ENCODE assay signal across 10 cellular contexts in the genomic region with DNA sequence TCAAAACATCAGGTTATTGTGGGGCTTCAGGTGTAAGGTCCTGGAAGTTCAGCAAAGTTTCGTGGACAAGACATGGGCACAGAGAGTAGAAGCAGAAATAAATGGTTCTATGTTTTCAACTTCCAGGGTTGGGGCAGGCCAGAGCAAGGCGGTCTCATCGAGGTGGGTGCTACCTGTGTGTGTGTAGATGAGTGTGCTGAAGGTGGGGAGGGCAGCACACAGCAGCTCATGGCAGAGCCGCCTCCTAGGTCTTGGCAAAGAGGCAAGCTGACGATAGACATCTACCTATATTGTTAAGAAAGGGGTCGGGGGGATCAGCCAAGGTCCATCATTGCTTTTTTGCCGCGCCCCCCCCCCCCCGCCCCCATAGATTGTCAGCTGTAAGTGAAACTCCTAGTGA. TPM values are rescaled to one million over a fixed set of nuclear protein-coding genes. Genes with fewer than 3 reads are reported as not detected.
A peak's percentile ranks its signal among the peaks of the same experiment; 100 is the strongest.
DNase-seq lines count a peak whose midpoint lies in the region; ATAC-seq, FAIRE-seq and TF ChIP-seq lines count a peak whose summit lies in the region.
"Had no signal": no experiment of that assay in that cellular context is flagged by ENCODE, and none has a peak within 500 bp of the region (broad histone marks: within the 10 kb centered on the region; RNA-seq: fewer than 3 reads in every experiment).

No MANE protein-coding gene starts in this region.

- H2AFZ ChIP-seq in OCI-LY1 (ENCODE audit: low read length), result no peak overlapping the region

- no peaks in the 10 kb centered on the region for H3K9me3 Mint-ChIP-seq in CD8-positive, alpha-beta memory T cell
- H3K9me3 Mint-ChIP-seq in effector memory CD8-positive, alpha-beta T cell, result no peaks in the 10 kb centered on the region
- H3K9me3 Mint-ChIP-seq: stimulated activated naive CD8-positive, alpha-beta T cell treated with anti-CD3 and anti-CD28 coated beads, Interleukin-15, amount 100 ng/mL, for 72 hours had no signal

- H3K36me3 Mint-ChIP-seq in CD8-positive, alpha-beta memory T cell, result peaks cover 4 to 41% (median 8%) of the 10 kb centered on the region in 3 donors
- peaks cover 64% of the 10 kb centered on the region for H3K36me3 Mint-ChIP-seq in effector memory CD8-positive, alpha-beta T cell (ENCODE audit: insufficient read depth)

- H3K4me2 ChIP-seq in OCI-LY1 (ENCODE audit: low read length), result no peak overlapping the region

- H3K9me2 ChIP-seq in OCI-LY1 (ENCODE audit: low read depth, low read length), result no peaks in the 10 kb centered on the region

- POLR2A ChIA-PET in CD8-positive, alpha-beta memory T cell (lab: Charles Lee), result interaction anchor here (0.6 kb wide), 1 partner anchor 16 kb away, joined by 3 read pairs; no protein-coding TSS in a partner anchor

- intact Hi-C loops in psoas muscle (cut with DNase I), result loop anchor here (5.0 kb wide), 2 partner anchors 167 to 182 kb away; a partner anchor contains a TSS
- intact Hi-C loops in pancreas (cut with DNase I), result loop anchor here in 2 of 3 donors (10.0 kb wide), 2 partner anchors 165 to 185 kb away; a partner anchor contains a TSS

- H3K27me3 ChIP-seq in CD8-positive, alpha-beta memory T cell (ENCODE audit: insufficient read depth, low read length, poor library complexity, severe bottlenecking), result no peaks in the 10 kb centered on the region
- H3K27me3 ChIP-seq in OCI-LY1 (ENCODE audit: insufficient read depth, low read length) (no peaks in the 10 kb centered on the region), psoas muscle (ENCODE audit: insufficient read depth in 3 of 3, low read length in 2 of 3) (no peaks in the 10 kb centered on the region), pancreas (no peaks in the 10 kb centered on the region)

- H3K9me3 ChIP-seq in CD8-positive, alpha-beta memory T cell (ENCODE audit: low read length), result no peaks in the 10 kb centered on the region
- H3K9me3 ChIP-seq in OCI-LY1 (ENCODE audit: low read length) (no peaks in the 10 kb centered on the region), psoas muscle (no peaks in the 10 kb centered on the region), pancreas (no peaks in the 10 kb centered on the region)

- CTCF ChIA-PET in CD8-positive, alpha-beta memory T cell (lab: Charles Lee), result interaction anchor here (2.2 to 4.5 kb wide), 2 partner anchors 10 to 186 kb away, joined by 5 to 28 read pairs; no protein-coding TSS in a partner anchor

- peaks cover 70% of the 10 kb centered on the region for H3K4me1 ChIP-seq in CD8-positive, alpha-beta memory T cell (ENCODE audit: insufficient read depth, low read length)
- H3K4me1 ChIP-seq in OCI-LY1 (ENCODE audit: insufficient read depth, low read length, severe bottlenecking) (peaks cover 43% of the 10 kb centered on the region), psoas muscle (peaks cover 31% of the 10 kb centered on the region), pancreas (peaks cover 20 to 39% (median 22%) of the 10 kb centered on the region in 3 donors)

- H3K4me1 Mint-ChIP-seq in CD8-positive, alpha-beta memory T cell, result peaks cover 63 to 87% (median 77%) of the 10 kb centered on the region in 3 donors
- H3K4me1 Mint-ChIP-seq in effector memory CD8-positive, alpha-beta T cell (ENCODE audit: low read depth in 2 of 2), result peaks cover 58 to 63% of the 10 kb centered on the region in 2 donors

- H3K79me2 ChIP-seq in OCI-LY1 (ENCODE audit: insufficient read depth, low read length), result peaks cover 10% of the 10 kb centered on the region

- no peaks in the 10 kb centered on the region; the same call in 1 of the 2 replicates for H3F3A ChIP-seq in OCI-LY1 (ENCODE audit: insufficient read depth, low read length)

- FAIRE-seq in pancreas (lab: Jason Lieb, UNC), result no peak

- ATAC-seq in effector memory CD8-positive, alpha-beta T cell (replicated peaks), result no peak
- no peak for ATAC-seq in psoas muscle
- ATAC-seq in pancreas, result no peak
- no peak for ATAC-seq in HG03139 (IDR thresholded peaks at IDR 0.05; ENCODE audit: unreplicated experiment)
- ATAC-seq in HG03565 (IDR thresholded peaks at IDR 0.05; ENCODE audit: unreplicated experiment), result no peak

- peak overlapping the region in 4 of 7 donors; percentile 10 to 96 (median 67) for H3K4me3 Mint-ChIP-seq in CD8-positive, alpha-beta memory T cell
- H3K4me3 Mint-ChIP-seq in effector memory CD8-positive, alpha-beta T cell, result peak overlapping the region; percentile 72 to 79

- peak overlapping the region; percentile 85 to 99 (median 93) for H3K27ac Mint-ChIP-seq in CD8-positive, alpha-beta memory T cell
- H3K27ac Mint-ChIP-seq in effector memory CD8-positive, alpha-beta T cell, result peak overlapping the region; percentile 90 to 97

- peaks cover 12% of the 10 kb centered on the region for H3K36me3 ChIP-seq in CD8-positive, alpha-beta memory T cell (ENCODE audit: insufficient read depth, low read length)
- H3K36me3 ChIP-seq in OCI-LY1 (ENCODE audit: insufficient read depth, low read length) (peaks cover 48% of the 10 kb centered on the region), psoas muscle (ENCODE audit: insufficient read depth in 1 of 2, low read depth in 1 of 2) (peaks cover 0 to 43% of the 10 kb centered on the region in 2 donors), pancreas (peaks cover 0 to 15% (median 4%) of the 10 kb centered on the region in 3 donors)

- peaks cover 0 to 3% of the 10 kb centered on the region in 2 donors for H3K27me3 Mint-ChIP-seq in CD8-positive, alpha-beta memory T cell
- no peaks in the 10 kb centered on the region for H3K27me3 Mint-ChIP-seq in effector memory CD8-positive, alpha-beta T cell
- H3K27me3 Mint-ChIP-seq: stimulated activated naive CD8-positive, alpha-beta T cell treated with anti-CD3 and anti-CD28 coated beads, Interleukin-15, amount 100 ng/mL, for 72 hours had no signal

- H3K27ac ChIP-seq in CD8-positive, alpha-beta memory T cell (ENCODE audit: low read depth, low read length), result no peak overlapping the region
- H3K27ac ChIP-seq in OCI-LY1 (ENCODE audit: low read depth, low read length, poor library complexity, severe bottlenecking), result peak overlapping the region; percentile 69
- peak overlapping the region; percentile 92 for H3K27ac ChIP-seq in psoas muscle
- H3K27ac ChIP-seq in pancreas, result peak overlapping the region in 2 of 4 donors; percentile 85 to 89

- 76 to 83% (median 79%) methylated on average over 9 of the region's 9 CpGs for WGBS in psoas muscle, 3 donors
- 82 to 84% methylated on average over 9 of the region's 9 CpGs for whole genome bisulfite sequencing in pancreas, 2 donors

- DNase-seq in CD8-positive, alpha-beta memory T cell, result no peak
- no peak for DNase-seq in effector memory CD8-positive, alpha-beta T cell
- no peak for DNase-seq in psoas muscle
- DNase-seq in pancreas, result no peak
- no peak for DNase-seq in NCI-H1930 (lab: John Stamatoyannopoulos, UW)
- DNase-seq: NCI-H526 treated with DMSO at 0.1 percent for 48 hours had no signal

- no peak overlapping the region for H3K9ac ChIP-seq in OCI-LY1 (ENCODE audit: low read length)

- no peaks in the 10 kb centered on the region for H4K20me1 ChIP-seq in OCI-LY1 (ENCODE audit: insufficient read depth, low read length)

- TF ChIP-seq CTCF in OCI-LY1 (IDR thresholded peaks at IDR 0.05; ENCODE audit: low read length) (no peak), psoas muscle (IDR thresholded peaks at IDR 0.05) (no peak), pancreas (IDR thresholded peaks at IDR 0.05) (no peak)

- no peak overlapping the region for H3K4me3 ChIP-seq in CD8-positive, alpha-beta memory T cell (ENCODE audit: low read length)
- H3K4me3 ChIP-seq in OCI-LY1 (ENCODE audit: low read depth, low read length, poor library complexity, severe bottlenecking) (no peak overlapping the region), psoas muscle (no peak overlapping the region), pancreas (no peak overlapping the region)

RNA-seq across cellular contexts. Expression of a gene that starts 3.8 kb away (rescaled TPM):
- total RNA-seq in CD8-positive, alpha-beta memory T cell, result 10 to 100 TPM; 26.1 to 28.3 TPM
- polyA plus RNA-seq in CD8-positive, alpha-beta memory T cell, result 22.9 TPM
- total RNA-seq in psoas muscle, result 10 to 100 TPM; 14.9 to 21.1 (median 20.1) TPM
- 10 to 100 TPM; 29.4 to 38.2 (median 37.4) TPM for polyA plus RNA-seq in psoas muscle
- total RNA-seq in pancreas, result 10 to 100 TPM; 34.5 to 43.1 (median 37.7) TPM
- 100 to 1,000 TPM; 125 to 160 TPM for polyA plus RNA-seq in pancreas

RNA-seq across cellular contexts. Expression of a gene that starts 3.9 kb away (rescaled TPM):
- total RNA-seq in CD8-positive, alpha-beta memory T cell, result 100 to 1,000 TPM; 342 to 344 TPM
- 235 TPM for polyA plus RNA-seq in CD8-positive, alpha-beta memory T cell
- 10 to 100 TPM; 19.9 to 66.8 (median 44.3) TPM for total RNA-seq in psoas muscle
- polyA plus RNA-seq in psoas muscle, result 100 to 1,000 TPM in 1 of 3 donors, 10 to 100 TPM in 2; 44.3 to 201 (median 56.8) TPM
- total RNA-seq in pancreas, result 100 to 1,000 TPM in 4 of 6 donors, 10 to 100 TPM in 2; 77.8 to 153 (median 127) TPM
- polyA plus RNA-seq in pancreas, result 100 to 1,000 TPM in 1 of 2 donors, 10 to 100 TPM in 1; 98.6 to 134 TPM

RNA-seq across cellular contexts. Expression of a gene that starts 12.0 kb away (rescaled TPM):
- total RNA-seq in CD8-positive, alpha-beta memory T cell, result 10 to 100 TPM; 10.2 to 13.4 TPM
- polyA plus RNA-seq in CD8-positive, alpha-beta memory T cell, result 0.79 TPM
- total RNA-seq in psoas muscle, result 1 to 10 TPM; 2.3 to 4.2 (median 2.8) TPM
- polyA plus RNA-seq in psoas muscle, result 1 to 10 TPM in 2 of 3 donors, under 1 TPM in 1; 0.80 to 2.1 (median 1.3) TPM
- total RNA-seq in pancreas, result 1 to 10 TPM; 3.0 to 7.1 (median 5.4) TPM
- 10 to 100 TPM; 34.2 to 55.0 TPM for polyA plus RNA-seq in pancreas

RNA-seq across cellular contexts. Expression of a gene that starts 51.8 kb away (rescaled TPM):
- 100 to 1,000 TPM; 112 to 126 TPM for total RNA-seq in CD8-positive, alpha-beta memory T cell
- 276 TPM for polyA plus RNA-seq in CD8-positive, alpha-beta memory T cell
- 10 to 100 TPM; 28.7 to 55.8 (median 43.1) TPM for total RNA-seq in psoas muscle
- 100 to 1,000 TPM; 103 to 193 (median 162) TPM for polyA plus RNA-seq in psoas muscle
- 100 to 1,000 TPM in 2 of 6 donors, 10 to 100 TPM in 4; 71.1 to 128 (median 92.6) TPM for total RNA-seq in pancreas
- 100 to 1,000 TPM in 1 of 2 donors, 10 to 100 TPM in 1; 80.7 to 110 TPM for polyA plus RNA-seq in pancreas

RNA-seq across cellular contexts. Expression of a gene that starts 58.0 kb away (rescaled TPM):
- 10 to 100 TPM; 60.5 to 61.9 TPM for total RNA-seq in CD8-positive, alpha-beta memory T cell
- polyA plus RNA-seq in CD8-positive, alpha-beta memory T cell, result 83.5 TPM
- total RNA-seq in psoas muscle (10 to 100 TPM in 3 of 4 donors, 1 to 10 TPM in 1; 5.5 to 23.2 (median 10.5) TPM), pancreas (10 to 100 TPM in 4 of 6 donors, 1 to 10 TPM in 2; 7.0 to 15.7 (median 11.3) TPM)
- polyA plus RNA-seq in psoas muscle (10 to 100 TPM in 1 of 3 donors, 1 to 10 TPM in 2; 3.6 to 10.0 (median 6.7) TPM), pancreas (10 to 100 TPM; 24.7 to 30.9 TPM)
